Comparison of ENCODE assay signal across 1 cellular context in genomic region chr10:28959850-28960501, GRCh38.
TF ChIP-seq lines count a peak whose summit lies in the region.

No MANE protein-coding gene starts in this region.

TF ChIP-seq in HepG2, 621 proteins besides CTCF, POLR2A, EP300 and RAD21 (continued from another document):
- no peak for TF ChIP-seq ZNF142 (CRISPR knock-in tag; IDR thresholded peaks at IDR 0.05)
- peak; percentile 86 for TF ChIP-seq ATF7 (IDR thresholded peaks at IDR 0.05)
- TF ChIP-seq ATF7 (CRISPR knock-in tag; IDR thresholded peaks at IDR 0.05), result no peak
- no peak for TF ChIP-seq ZNF883 (CRISPR knock-in tag; IDR thresholded peaks at IDR 0.05; ENCODE audit: not compliant biosample characterization)
- no peak for TF ChIP-seq UBTF (CRISPR knock-in tag; IDR thresholded peaks at IDR 0.05)
- no peak for TF ChIP-seq SETDB1 (CRISPR knock-in tag; IDR thresholded peaks at IDR 0.05; ENCODE audit: borderline replicate concordance)
- no peak for TF ChIP-seq SKI (IDR thresholded peaks at IDR 0.05; ENCODE audit: partially characterized antibody)
- TF ChIP-seq CCDC6 (CRISPR knock-in tag; IDR thresholded peaks at IDR 0.05), result no peak
- no peak for TF ChIP-seq ZFYVE20 (CRISPR knock-in tag; IDR thresholded peaks at IDR 0.05; ENCODE audit: borderline replicate concordance, low read depth)
- TF ChIP-seq PATZ1 (CRISPR knock-in tag; IDR thresholded peaks at IDR 0.05), result no peak
- TF ChIP-seq ZNF407 (CRISPR knock-in tag; IDR thresholded peaks at IDR 0.05; ENCODE audit: not compliant biosample characterization), result no peak
- 0 out of 2 replicates have a peak, but pooled peaks have one; percentile 3 for TF ChIP-seq CREB1 (IDR thresholded peaks at IDR 0.05)
- TF ChIP-seq CREB1 (CRISPR knock-in tag; IDR thresholded peaks at IDR 0.05), result no peak
- TF ChIP-seq ZNF770 (CRISPR knock-in tag; IDR thresholded peaks at IDR 0.05), result no peak
- no peak for TF ChIP-seq E2F5 (CRISPR knock-in tag; conservative IDR thresholded peaks at IDR 0.05)
- TF ChIP-seq ZNF644 (CRISPR knock-in tag; IDR thresholded peaks at IDR 0.05; ENCODE audit: low read depth), result no peak
- no peak for TF ChIP-seq KLF16 (CRISPR knock-in tag; IDR thresholded peaks at IDR 0.05)
- TF ChIP-seq YY1 (IDR thresholded peaks at IDR 0.05; ENCODE audit: insufficient read depth, insufficient replicate concordance, low read depth, low read length), result no peak
- no peak for TF ChIP-seq BATF2 (CRISPR knock-in tag; IDR thresholded peaks at IDR 0.05)
